In genomic region chr2:165371356-165371755, GRCh38 we compare ENCODE assay signal across 18 cellular contexts.
DNase-seq lines count a peak whose midpoint lies in the region; ATAC-seq, FAIRE-seq and TF ChIP-seq lines count a peak whose summit lies in the region.
"Had no signal": no experiment of that assay in that cellular context is flagged by ENCODE, and none has a peak within 500 bp of the region (broad histone marks: within the 10 kb centered on the region; RNA-seq: fewer than 3 reads in every experiment).

No MANE protein-coding gene starts in this region.

- 0 out of 2 replicates have a peak overlapping the region, but pooled peaks have one; percentile 56 for H2BK20ac ChIP-seq in H1 (ENCODE audit: low read length)

- H3K9ac ChIP-seq in H1 (replicated peaks in 1 of 4; ENCODE audit: extremely low read depth in 1 of 4, low read depth in 3 of 4, low read length in 3 of 4): no peak overlapping the region

- H3K23ac ChIP-seq in H1 (ENCODE audit: insufficient read length): no peak overlapping the region

- H3K18ac ChIP-seq in H1 (ENCODE audit: extremely low read depth, low read length): peak overlapping the region; percentile 66; the same call in 1 of the 2 replicates

- no peaks in the 10 kb centered on the region for H3F3A ChIP-seq in PC-9 (ENCODE audit: insufficient read depth, low read depth)

- CTCF ChIA-PET in H1 (lab: Charles Lee; ENCODE audit: partially characterized antibody): interaction anchor here (0.7 kb wide), 1 partner anchor 12 kb away, joined by 3 read pairs; no protein-coding TSS in a partner anchor
- CTCF ChIA-PET in activated CD8-positive, alpha-beta T cell treated with anti-CD3 and anti-CD28 coated beads for 36 hours (lab: Charles Lee): no interaction called here
- CTCF ChIA-PET in PC-9 (lab: Charles Lee): no interaction called here

- no peaks in the 10 kb centered on the region for H3K9me3 Mint-ChIP-seq in activated CD8-positive, alpha-beta T cell treated with anti-CD3 and anti-CD28 coated beads for 36 hours

- H3K56ac ChIP-seq in H1 (replicated peaks; ENCODE audit: insufficient read length, low read depth, low read length): no peak overlapping the region

- H3K4me2 ChIP-seq in H1 (ENCODE audit: insufficient read depth in 1 of 2, low read depth in 2 of 2, low read length in 2 of 2) (peak overlapping the region in 1 of 2 experiments; percentile 26; a peak in 2 of 4 replicates), PC-9 (no peak overlapping the region)

- 0 out of 2 replicates have a peak overlapping the region, but pooled peaks have one; percentile 61 for H2BK12ac ChIP-seq in H1 (ENCODE audit: low read depth, low read length)

- H4K91ac ChIP-seq in H1 (replicated peaks; ENCODE audit: insufficient read length, low read length): no peak overlapping the region

- H3K27me3 ChIP-seq in H1 (replicated peaks in 1 of 4; ENCODE audit: control insufficient read depth in 3 of 4, extremely low read depth in 1 of 4, insufficient read depth in 3 of 4, low read length in 3 of 4) (no peaks in the 10 kb centered on the region), PC-9 (ENCODE audit: insufficient read depth, low read depth) (no peaks in the 10 kb centered on the region)
- no peaks in the 10 kb centered on the region for H3K27me3 ChIP-seq in effector memory CD4-positive, alpha-beta T cell (replicated peaks; ENCODE audit: control insufficient read depth, insufficient read depth, low read length, poor library complexity, severe bottlenecking)

- no peak overlapping the region for H3K27ac Mint-ChIP-seq in activated CD8-positive, alpha-beta T cell treated with anti-CD3 and anti-CD28 coated beads for 36 hours

- H4K20me1 ChIP-seq in H1 (replicated peaks in 1 of 2; ENCODE audit: control insufficient read depth in 1 of 2, insufficient read depth in 2 of 2, low read length in 2 of 2) (no peaks in the 10 kb centered on the region), PC-9 (ENCODE audit: insufficient read depth) (no peaks in the 10 kb centered on the region)

- WGBS in H1 (ENCODE audit: extremely low coverage in 1 of 2, insufficient coverage in 1 of 2, insufficient read length in 1 of 2, insufficient replicate concordance in 2 of 2, low coverage in 1 of 2, low lambda C conversion rate in 2 of 2, missing lambda C conversion rate in 1 of 2), 2 experiments: 59% methylated on average over 6 of the region's 6 CpGs; no CpG with 5 or more reads in 1 of the 2 experiments

- H3K4me1 Mint-ChIP-seq in activated CD8-positive, alpha-beta T cell treated with anti-CD3 and anti-CD28 coated beads for 36 hours (ENCODE audit: low read depth): no peaks in the 10 kb centered on the region

- no peak overlapping the region for H3K4me3 ChIP-seq in H1 (ENCODE audit: extremely low read depth in 1 of 4, insufficient read depth in 2 of 4, low read depth in 3 of 4, low read length in 4 of 4)
- no peak overlapping the region for H3K4me3 ChIP-seq in effector memory CD4-positive, alpha-beta T cell (ENCODE audit: insufficient read depth, low read depth, low read length, poor library complexity, severe bottlenecking)
- H3K4me3 ChIP-seq in PC-9: no peak overlapping the region

- no peaks in the 10 kb centered on the region for H3K79me1 ChIP-seq in H1 (ENCODE audit: low read depth, low read length)

- H3K4me3 Mint-ChIP-seq in activated CD8-positive, alpha-beta T cell treated with anti-CD3 and anti-CD28 coated beads for 36 hours: no peak overlapping the region

- DNase-seq in DMS53 (lab: John Stamatoyannopoulos, UW) (peak; percentile 99), NCI-H128 (lab: John Stamatoyannopoulos, UW; ENCODE audit: unreplicated experiment) (peak; percentile 39), NCI-H2196 (lab: John Stamatoyannopoulos, UW; ENCODE audit: unreplicated experiment) (peak; percentile 86), H1 (ENCODE audit: low read depth in 1 of 2, low spot score in 2 of 2) (no peak), epidermal melanocyte (ENCODE audit: insufficient read length, low spot score) (no peak), PC-9 (no peak)
- no peak for DNase-seq in effector memory CD4-positive, alpha-beta T cell
- no peak for DNase-seq in activated CD8-positive, alpha-beta T cell treated with anti-CD3 and anti-CD28 coated beads for 36 hours
- DNase-seq: activated effector memory CD4-positive, alpha-beta T cell treated with anti-CD3 and anti-CD28 coated beads, Interleukin-2, amount 50 U/mL, for 16 hours; cerebellar nuclear complex; GF-D8; left ventricle myocardium superior; NCI-H446 treated with DMSO at 0.1 percent for 48 hours; stimulated activated CD4-positive, alpha-beta T cell treated with anti-CD3 and anti-CD28 coated beads, Interleukin-2, amount 100 ng/mL, for 24 hours; substantia nigra had no signal

- H3K14ac ChIP-seq in H1 (ENCODE audit: insufficient read length): no peak overlapping the region

- no peak overlapping the region for H2AK5ac ChIP-seq in H1 (ENCODE audit: low read depth, low read length)

- TF ChIP-seq EP300 in H1 (IDR thresholded peaks at IDR 0.05; ENCODE audit: borderline replicate concordance in 1 of 2, low read depth in 2 of 2, low read length in 2 of 2): no peak

- H3K9me2 ChIP-seq in PC-9 (ENCODE audit: insufficient read depth): no peaks in the 10 kb centered on the region

- H3K79me2 ChIP-seq in H1 (ENCODE audit: control insufficient read depth in 1 of 2, insufficient read depth in 2 of 2, low read length in 2 of 2) (no peaks in the 10 kb centered on the region), PC-9 (ENCODE audit: low read depth) (no peaks in the 10 kb centered on the region)

- POLR2A ChIA-PET in H1 (lab: Charles Lee; ENCODE audit: partially characterized antibody): no interaction called here
- POLR2A ChIA-PET in activated CD8-positive, alpha-beta T cell treated with anti-CD3 and anti-CD28 coated beads for 36 hours (lab: Charles Lee): no interaction called here
- POLR2A ChIA-PET in PC-9 (lab: Charles Lee; ENCODE audit: unreplicated experiment): no interaction called here

- no peaks in the 10 kb centered on the region for H3K23me2 ChIP-seq in H1 (ENCODE audit: low read depth, low read length)

- ATAC-seq in activated CD8-positive, alpha-beta T cell treated with anti-CD3 and anti-CD28 coated beads for 36 hours: no peak
- ATAC-seq: left ventricle myocardium superior, sciatic nerve had no signal

- H3K4me1 ChIP-seq in H1 (replicated peaks in 1 of 4; ENCODE audit: control insufficient read depth in 3 of 4, insufficient read depth in 4 of 4, low read length in 3 of 4): peaks cover 0 to 14% (median 9%) of the 10 kb centered on the region in 4 experiments; a peak in 3 of 7 replicates
- no peaks in the 10 kb centered on the region for H3K4me1 ChIP-seq in effector memory CD4-positive, alpha-beta T cell (ENCODE audit: control insufficient read depth, insufficient read depth, low read length, poor library complexity, severe bottlenecking)
- no peaks in the 10 kb centered on the region for H3K4me1 ChIP-seq in PC-9 (replicated peaks; ENCODE audit: insufficient read depth)

- H2BK15ac ChIP-seq in H1 (ENCODE audit: low read length): peak overlapping the region; percentile 76; the same call in 1 of the 2 replicates

- peak; percentile 24 for FAIRE-seq in H1 (lab: Jason Lieb, UNC)
- FAIRE-seq: H54 had no signal

- H3K27ac ChIP-seq in H1 (ENCODE audit: low read depth, low read length): no peak overlapping the region
- no peak overlapping the region for H3K27ac ChIP-seq in effector memory CD4-positive, alpha-beta T cell (ENCODE audit: insufficient read depth, low read length, poor library complexity, severe bottlenecking)
- H3K27ac ChIP-seq in PC-9: no peak overlapping the region
- H3K27ac ChIP-seq: RWPE1 had no signal

- TF ChIP-seq RAD21 in H1 (IDR thresholded peaks at IDR 0.05 in 1 of 2, conservative IDR thresholded peaks at IDR 0.05 in 1 of 2; ENCODE audit: low read depth in 2 of 2, low read length in 2 of 2): no peak

- TF ChIP-seq POLR2A in H1 (IDR thresholded peaks at IDR 0.05; ENCODE audit: control extremely low read depth in 1 of 2, low read depth in 2 of 2, low read length in 2 of 2): no peak

- intact Hi-C loops in activated CD8-positive, alpha-beta T cell treated with anti-CD3 and anti-CD28 coated beads for 36 hours (cut with micrococcal nuclease): no loop called here
- intact Hi-C loops in PC-9 (cut with micrococcal nuclease; ENCODE audit: unreplicated experiment): no loop called here

- H2BK5ac ChIP-seq in H1 (ENCODE audit: low read depth, low read length): 0 out of 2 replicates have a peak overlapping the region, but pooled peaks have one; percentile 50

- H2AFZ ChIP-seq in H1 (ENCODE audit: low read length): no peak overlapping the region
- H2AFZ ChIP-seq in PC-9: no peak overlapping the region

- no peaks in the 10 kb centered on the region for H3K9me3 ChIP-seq in H1 (ENCODE audit: insufficient read depth in 2 of 2, low read depth in 1 of 2, low read length in 1 of 2)
- H3K9me3 ChIP-seq in effector memory CD4-positive, alpha-beta T cell (ENCODE audit: control insufficient read depth, low read length): no peaks in the 10 kb centered on the region
- H3K9me3 ChIP-seq in PC-9 (ENCODE audit: insufficient read depth, low read depth): no peaks in the 10 kb centered on the region

- BruUV-seq in PC-9 (replicated peaks; lab: Mats Ljungman, UMichigan): no TSS peak

- no peak overlapping the region for H3K4ac ChIP-seq in H1 (replicated peaks; ENCODE audit: insufficient read length, low read depth, low read length)

- H4K5ac ChIP-seq in H1 (ENCODE audit: insufficient read length, low read depth, low read length): no peak overlapping the region

- H3K27me3 Mint-ChIP-seq in activated CD8-positive, alpha-beta T cell treated with anti-CD3 and anti-CD28 coated beads for 36 hours: no peaks in the 10 kb centered on the region

- TF ChIP-seq CTCF in H1 (IDR thresholded peaks at IDR 0.05; ENCODE audit: control extremely low read depth in 1 of 3, insufficient read depth in 1 of 3, low read depth in 1 of 3, low read length in 3 of 3): no peak
- no peak for TF ChIP-seq CTCF in activated CD8-positive, alpha-beta T cell treated with anti-CD3 and anti-CD28 coated beads for 36 hours (IDR thresholded peaks at IDR 0.05)
- no peak for TF ChIP-seq CTCF in PC-9 (conservative IDR thresholded peaks at IDR 0.05)

- H4K8ac ChIP-seq in H1 (ENCODE audit: extremely low read depth, insufficient read depth, low read length): no peak overlapping the region

- H3K36me3 ChIP-seq in H1 (ENCODE audit: control insufficient read depth in 2 of 4, insufficient read depth in 4 of 4, low read length in 3 of 4) (no peaks in the 10 kb centered on the region), PC-9 (ENCODE audit: low read depth) (no peaks in the 10 kb centered on the region)
- H3K36me3 ChIP-seq in effector memory CD4-positive, alpha-beta T cell (ENCODE audit: control insufficient read depth, insufficient read depth, low read length): no peaks in the 10 kb centered on the region

- H3K36me3 Mint-ChIP-seq in activated CD8-positive, alpha-beta T cell treated with anti-CD3 and anti-CD28 coated beads for 36 hours (ENCODE audit: low read depth): no peaks in the 10 kb centered on the region

- H2BK120ac ChIP-seq in H1 (replicated peaks; ENCODE audit: low read depth, low read length): no peak overlapping the region

TF ChIP-seq in H1, 55 proteins besides CTCF, POLR2A, EP300 and RAD21 (continues in another document):
- TF ChIP-seq SP2 (IDR thresholded peaks at IDR 0.05; ENCODE audit: low read length): no peak

Comparison
In these comparisons a context has a peak if more than half of its experiments do, and no peak if none do; other contexts are left out.
1. DNase-seq: peak in DMS53 (single experiment), NCI-H128 (single experiment) and NCI-H2196 (single experiment); none in H1 (0 of 2), effector memory CD4-positive, alpha-beta T cell (0 of 3), epidermal melanocyte (single experiment), activated CD8-positive, alpha-beta T cell treated with anti-CD3 and anti-CD28 coated beads for 36 hours (single experiment) and PC-9 (0 of 2).